Comparison of ENCODE assay signal across 19 cellular contexts in the genomic region with DNA sequence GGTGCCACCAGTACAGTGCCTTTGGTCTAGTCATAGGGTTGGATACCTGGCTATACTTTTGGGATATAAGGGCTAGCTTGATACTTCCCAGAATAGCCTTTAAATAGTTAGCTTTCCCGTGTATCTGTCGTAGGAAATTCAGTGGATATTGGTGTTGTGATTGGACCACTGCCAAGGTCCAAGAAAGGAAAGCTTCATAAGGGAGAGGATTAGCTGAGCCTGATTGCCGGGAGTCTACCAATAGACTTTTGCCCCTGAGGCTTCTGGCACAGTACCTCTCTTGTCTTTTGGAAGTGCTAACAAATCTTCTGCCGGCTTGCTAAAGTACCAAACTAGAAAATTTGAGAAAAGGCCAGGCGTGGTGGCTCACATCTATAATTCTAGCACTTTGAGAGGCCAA.
DNase-seq lines count a peak whose midpoint lies in the region; ATAC-seq, FAIRE-seq and TF ChIP-seq lines count a peak whose summit lies in the region.
"Had no signal": no experiment of that assay in that cellular context is flagged by ENCODE, and none has a peak within 500 bp of the region (broad histone marks: within the 10 kb centered on the region; RNA-seq: fewer than 3 reads in every experiment).

No MANE protein-coding gene starts in this region.

- no peak overlapping the region for H3K4me3 Mint-ChIP-seq in CD4-positive, alpha-beta memory T cell
- H3K4me3 Mint-ChIP-seq: stimulated activated naive CD8-positive, alpha-beta T cell treated with anti-CD3 and anti-CD28 coated beads, Interleukin-15, amount 100 ng/mL, for 72 hours; T-helper 2 cell treated with Interferon-gamma antibody and Interleukin-4, amounts not matched to agents 5 μg/mL and 100 μg/mL, for 36 hours had no signal

- ATAC-seq in right cardiac atrium (peak; percentile 40 to 84), left ventricle myocardium superior (no peak), lower lobe of right lung (no peak)
- ATAC-seq: stimulated activated naive CD8-positive, alpha-beta T cell treated with anti-CD3 and anti-CD28 coated beads, Interleukin-15, amount 100 ng/mL, for 72 hours had no signal

- no peaks in the 10 kb centered on the region for H3K4me1 Mint-ChIP-seq in CD4-positive, alpha-beta memory T cell
- H3K4me1 Mint-ChIP-seq: stimulated activated naive CD8-positive, alpha-beta T cell treated with anti-CD3 and anti-CD28 coated beads, Interleukin-15, amount 100 ng/mL, for 72 hours had no signal

- peaks cover 0 to 4% of the 10 kb centered on the region in 2 donors for H3K27me3 Mint-ChIP-seq in CD4-positive, alpha-beta memory T cell
- H3K27me3 Mint-ChIP-seq: stimulated activated naive CD8-positive, alpha-beta T cell treated with anti-CD3 and anti-CD28 coated beads, Interleukin-15, amount 100 ng/mL, for 72 hours had no signal

- no peak for TF ChIP-seq POLR2A in GM12892 (IDR thresholded peaks at IDR 0.05; ENCODE audit: low read depth, low read length)
- no peak for TF ChIP-seq POLR2A in uterus (IDR thresholded peaks at IDR 0.05)

- CTCF ChIA-PET in CD4-positive, alpha-beta memory T cell (lab: Charles Lee; ENCODE audit: partially characterized antibody) = no interaction called here

- no peaks in the 10 kb centered on the region for H3K27me3 ChIP-seq in right cardiac atrium (ENCODE audit: control insufficient read depth, insufficient read depth)
- H3K27me3 ChIP-seq in brain microvascular endothelial cell (replicated peaks) = peaks cover 7% of the 10 kb centered on the region
- H3K27me3 ChIP-seq in CD4-positive, alpha-beta memory T cell (ENCODE audit: insufficient read depth, low read length) = no peaks in the 10 kb centered on the region
- no peaks in the 10 kb centered on the region for H3K27me3 ChIP-seq in uterus
- no peaks in the 10 kb centered on the region for H3K27me3 ChIP-seq in lower lobe of right lung (ENCODE audit: low read depth)
- H3K27me3 ChIP-seq: MG63, neutrophil, right atrium auricular region, upper lobe of left lung had no signal

- H3K27ac ChIP-seq in right cardiac atrium (ENCODE audit: low read length) = no peak overlapping the region
- H3K27ac ChIP-seq in brain microvascular endothelial cell = no peak overlapping the region
- H3K27ac ChIP-seq in CD4-positive, alpha-beta memory T cell (ENCODE audit: low read depth, low read length) = no peak overlapping the region
- no peak overlapping the region for H3K27ac ChIP-seq in uterus
- H3K27ac ChIP-seq in lower lobe of right lung = no peak overlapping the region
- H3K27ac ChIP-seq: adrenal gland, neutrophil, right atrium auricular region, upper lobe of left lung had no signal

- no peaks in the 10 kb centered on the region for H3K36me3 Mint-ChIP-seq in CD4-positive, alpha-beta memory T cell

- intact Hi-C loops in right cardiac atrium (cut with DNase I) (no loop called here), left ventricle myocardium superior (cut with micrococcal nuclease) (no loop called here), uterus (cut with DNase I; ENCODE audit: low total_unique reads) (no loop called here), lower lobe of right lung (cut with DNase I) (no loop called here)
- intact Hi-C loops in CD4-positive, alpha-beta memory T cell (cut with micrococcal nuclease) = no loop called here

- POLR2A ChIA-PET in CD4-positive, alpha-beta memory T cell (lab: Charles Lee; ENCODE audit: partially characterized antibody) = no interaction called here

- H3K4me1 ChIP-seq in right cardiac atrium (ENCODE audit: control insufficient read depth, insufficient read depth, low read length) (no peaks in the 10 kb centered on the region), uterus (no peaks in the 10 kb centered on the region), lower lobe of right lung (no peaks in the 10 kb centered on the region)
- H3K4me1 ChIP-seq in CD4-positive, alpha-beta memory T cell (ENCODE audit: insufficient read depth, low read length) = no peaks in the 10 kb centered on the region
- H3K4me1 ChIP-seq: right atrium auricular region had no signal

- in situ Hi-C loops in brain microvascular endothelial cell (cut with HindIII; ENCODE audit: low pct_ligation_motif_present, low sequenced_read_pairs) = no loop called here

- H3K27ac Mint-ChIP-seq in CD4-positive, alpha-beta memory T cell = no peak overlapping the region
- H3K27ac Mint-ChIP-seq: stimulated activated naive CD8-positive, alpha-beta T cell treated with anti-CD3 and anti-CD28 coated beads, Interleukin-15, amount 100 ng/mL, for 72 hours; T-helper 2 cell treated with Interferon-gamma antibody and Interleukin-4, amounts not matched to agents 5 μg/mL and 100 μg/mL, for 36 hours had no signal

- DNase-seq in right cardiac atrium (no peak), left ventricle myocardium superior (no peak), brain microvascular endothelial cell (peak; percentile 45), iris pigment epithelial cell (ENCODE audit: low read depth) (peak; percentile 58), GM12892 (ENCODE audit: insufficient read length) (no peak), uterus (no peak), lower lobe of right lung (no peak)
- no peak for DNase-seq in CD4-positive, alpha-beta memory T cell
- DNase-seq: activated effector memory CD4-positive, alpha-beta T cell treated with Interleukin-2 at 50 U/mL for 16 hours; DMS53; MG63; NCI-H187; stimulated activated CD4-positive, alpha-beta T cell treated with anti-CD3 and anti-CD28 coated beads, Interleukin-1b, Interleukin-23, amount 100 ng/mL, for 48 hours; stimulated activated naive CD8-positive, alpha-beta T cell treated with anti-CD3 and anti-CD28 coated beads, Interleukin-15, amount 100 ng/mL, for 72 hours; upper lobe of left lung had no signal

- H3K36me3 ChIP-seq in brain microvascular endothelial cell (replicated peaks) (no peaks in the 10 kb centered on the region), uterus (no peaks in the 10 kb centered on the region), lower lobe of right lung (no peaks in the 10 kb centered on the region)
- no peaks in the 10 kb centered on the region for H3K36me3 ChIP-seq in CD4-positive, alpha-beta memory T cell (ENCODE audit: insufficient read depth, low read length)
- H3K36me3 ChIP-seq: adrenal gland, MG63, neutrophil, right atrium auricular region, upper lobe of left lung had no signal

- H3K9me3 Mint-ChIP-seq in CD4-positive, alpha-beta memory T cell = peaks cover 0 to 1% (median 0%) of the 10 kb centered on the region in 8 donors
- H3K9me3 Mint-ChIP-seq: stimulated activated naive CD8-positive, alpha-beta T cell treated with anti-CD3 and anti-CD28 coated beads, Interleukin-15, amount 100 ng/mL, for 72 hours had no signal

- no peak overlapping the region for H3K4me3 ChIP-seq in right cardiac atrium (ENCODE audit: low read length)
- H3K4me3 ChIP-seq in brain microvascular endothelial cell (ENCODE audit: low read depth, low read length) = no peak overlapping the region
- no peak overlapping the region for H3K4me3 ChIP-seq in CD4-positive, alpha-beta memory T cell (ENCODE audit: low read length in 2 of 2)
- H3K4me3 ChIP-seq in uterus = no peak overlapping the region
- H3K4me3 ChIP-seq in lower lobe of right lung = no peak overlapping the region
- H3K4me3 ChIP-seq: adrenal gland, MG63, right atrium auricular region, upper lobe of left lung had no signal

- 35% methylated on average over 5 of the region's 5 CpGs for WGBS in right cardiac atrium

- H3K9me3 ChIP-seq in right cardiac atrium (ENCODE audit: control insufficient read depth, low read length) (no peaks in the 10 kb centered on the region), uterus (no peaks in the 10 kb centered on the region), lower lobe of right lung (no peaks in the 10 kb centered on the region)
- no peaks in the 10 kb centered on the region for H3K9me3 ChIP-seq in CD4-positive, alpha-beta memory T cell (ENCODE audit: control insufficient read depth in 1 of 2, low read length in 2 of 2)
- H3K9me3 ChIP-seq: adrenal gland, MG63, neutrophil, right atrium auricular region, upper lobe of left lung had no signal

- no peak for FAIRE-seq in GM12892 (lab: Jason Lieb, UNC)

- no peak for TF ChIP-seq CTCF in brain microvascular endothelial cell (IDR thresholded peaks at IDR 0.05; ENCODE audit: low read depth, low read length, missing control alignments)
- no peak for TF ChIP-seq CTCF in uterus (IDR thresholded peaks at IDR 0.05)
- no peak for TF ChIP-seq CTCF in lower lobe of right lung (IDR thresholded peaks at IDR 0.05)

Comparison
In these comparisons a context has a peak if more than half of its experiments do, and no peak if none do; other contexts are left out.
1. ATAC-seq: peak in right cardiac atrium (2 of 2); none in left ventricle myocardium superior (single experiment) and lower lobe of right lung (0 of 2).
2. DNase-seq: peak in brain microvascular endothelial cell (single experiment) and iris pigment epithelial cell (single experiment); none in right cardiac atrium (0 of 3), left ventricle myocardium superior (single experiment), CD4-positive, alpha-beta memory T cell (0 of 5), GM12892 (single experiment), uterus (0 of 2) and lower lobe of right lung (single experiment).